Comparison of ENCODE assay signal across 11 cellular contexts in the genomic region with DNA sequence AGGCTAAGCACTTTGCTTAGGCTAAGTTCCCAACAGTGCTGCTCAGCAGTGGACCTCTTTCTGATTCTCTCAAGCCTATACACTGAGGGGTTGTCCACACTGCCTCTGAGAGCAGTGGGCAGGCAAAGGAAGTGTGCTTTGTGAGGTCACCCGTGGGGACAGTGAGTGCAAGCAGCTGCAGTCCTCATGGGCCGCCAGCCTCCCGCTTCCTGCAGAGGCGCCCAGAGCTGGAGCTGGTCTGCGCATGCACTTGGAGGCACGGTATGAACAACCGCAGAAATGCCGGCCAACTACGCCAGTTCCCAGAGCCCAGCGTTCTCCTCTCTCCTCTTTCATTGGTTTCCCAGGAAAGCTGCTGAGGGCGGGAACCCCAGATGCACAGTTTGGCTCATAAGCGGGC.
DNase-seq lines count a peak whose midpoint lies in the region; ATAC-seq, FAIRE-seq and TF ChIP-seq lines count a peak whose summit lies in the region.
"Had no signal": no experiment of that assay in that cellular context is flagged by ENCODE, and none has a peak within 500 bp of the region (broad histone marks: within the 10 kb centered on the region; RNA-seq: fewer than 3 reads in every experiment).

No MANE protein-coding gene starts in this region.

- no peak for TF ChIP-seq CTCF in NB4 (IDR thresholded peaks at IDR 0.05; ENCODE audit: low read depth, low read length)
- TF ChIP-seq CTCF in HepG2 (CRISPR knock-in tag; IDR thresholded peaks at IDR 0.05): no peak
- no peak for TF ChIP-seq CTCF in mesothelial cell of epicardium (IDR thresholded peaks at IDR 0.05; ENCODE audit: unreplicated experiment)

- POLR2A ChIA-PET in HepG2 (lab: Yijun Ruan, JAX): interaction anchor here (0.8 kb wide), 1 partner anchor 153 kb away, joined by 3 read pairs; no protein-coding TSS in a partner anchor
- POLR2A ChIA-PET in CD8-positive, alpha-beta memory T cell (lab: Charles Lee): no interaction called here

- H3K36me3 ChIP-seq in HepG2 (replicated peaks in 1 of 2; ENCODE audit: control insufficient read depth in 1 of 2, insufficient read depth in 2 of 2, low read length in 2 of 2) (no peaks in the 10 kb centered on the region), subcutaneous abdominal adipose tissue (ENCODE audit: control insufficient read depth in 5 of 5, insufficient read depth in 5 of 5, low read length in 5 of 5) (no peaks in the 10 kb centered on the region)
- no peaks in the 10 kb centered on the region for H3K36me3 ChIP-seq in CD8-positive, alpha-beta memory T cell (ENCODE audit: insufficient read depth, low read length)

- no peak for TF ChIP-seq POLR2A in NB4 (IDR thresholded peaks at IDR 0.05; ENCODE audit: extremely low read depth, insufficient read length)
- no peak for TF ChIP-seq POLR2A in HepG2 (IDR thresholded peaks at IDR 0.05; ENCODE audit: insufficient read depth in 1 of 2, low read depth in 2 of 2, low read length in 2 of 2)

- H4K20me1 ChIP-seq in HepG2 (ENCODE audit: insufficient read depth, low read length): no peaks in the 10 kb centered on the region

- H2AFZ ChIP-seq in HepG2 (ENCODE audit: low read length): no peak overlapping the region

- H3K27ac Mint-ChIP-seq in mesothelial cell of epicardium: no peak overlapping the region
- H3K27ac Mint-ChIP-seq in CD8-positive, alpha-beta memory T cell: peak overlapping the region in 1 of 8 donors; percentile 54

- no peaks in the 10 kb centered on the region for H3K36me3 Mint-ChIP-seq in mesothelial cell of epicardium
- peaks cover 0 to 3% (median 0%) of the 10 kb centered on the region in 3 donors for H3K36me3 Mint-ChIP-seq in CD8-positive, alpha-beta memory T cell

- no peak; the same call in 2 of the 3 replicates for ATAC-seq in HepG2
- no peak for ATAC-seq in GM18873 (IDR thresholded peaks at IDR 0.05; ENCODE audit: low FRiP score, unreplicated experiment)

- no peaks in the 10 kb centered on the region for H3K9me3 Mint-ChIP-seq in mesothelial cell of epicardium
- H3K9me3 Mint-ChIP-seq in CD8-positive, alpha-beta memory T cell: no peaks in the 10 kb centered on the region

- H3K27ac ChIP-seq in HepG2 (ENCODE audit: extremely low read length, insufficient read depth, low read length): no peak overlapping the region
- H3K27ac ChIP-seq in subcutaneous abdominal adipose tissue (ENCODE audit: low read depth, low read length): peak overlapping the region; percentile 82
- H3K27ac ChIP-seq in CD8-positive, alpha-beta memory T cell (ENCODE audit: low read depth, low read length): no peak overlapping the region

- H3K4me2 ChIP-seq in HepG2 (ENCODE audit: low read depth, low read length): no peak overlapping the region

- in situ Hi-C loops in HepG2 (cut with HindIII; ENCODE audit: extremely low pct_ligation_motif_present, low pct_unique_long_range_greater_than_20kb): no loop called here

- TF ChIP-seq EP300 in HepG2 (IDR thresholded peaks at IDR 0.05; ENCODE audit: low read depth in 2 of 2, low read length in 2 of 2) (no peak), HepG2 (CRISPR knock-in tag; IDR thresholded peaks at IDR 0.05; ENCODE audit: borderline replicate concordance) (no peak)

- TF ChIP-seq RAD21 in HepG2 (CRISPR knock-in tag; IDR thresholded peaks at IDR 0.05): no peak

- intact Hi-C loops in HepG2 (cut with micrococcal nuclease; ENCODE audit: unreplicated experiment): no loop called here

- no peak overlapping the region for H3K4me3 Mint-ChIP-seq in mesothelial cell of epicardium
- no peak overlapping the region for H3K4me3 Mint-ChIP-seq in CD8-positive, alpha-beta memory T cell
- H3K4me3 Mint-ChIP-seq: activated naive CD4-positive, alpha-beta T cell treated with anti-CD3 and anti-CD28 coated beads, Interleukin-2, amount 10 ng/mL, durations not matched to agents 7 days and 5 days had no signal

- DNase-seq in NB4 (ENCODE audit: low read depth) (peak; percentile 75), dermis blood vessel endothelial cell (peak; percentile 92), HepG2 (ENCODE audit: low spot score) (no peak), mesothelial cell of epicardium (ENCODE audit: low spot score in 2 of 2, unreplicated experiment in 2 of 2) (no peak)
- no peak for DNase-seq in CD8-positive, alpha-beta memory T cell
- DNase-seq: activated CD8-positive, alpha-beta memory T cell treated with anti-CD3 and anti-CD28 coated beads for 24 hours; activated naive CD4-positive, alpha-beta T cell treated with anti-CD3 and anti-CD28 coated beads, Interleukin-2, amount 10 ng/mL, durations not matched to agents 7 days and 5 days; foreskin fibroblast; NCI-H2171 treated with DMSO at 0.1 percent for 48 hours had no signal

- H3K4me3 ChIP-seq in NB4 (ENCODE audit: low read depth, low read length) (peak overlapping the region; percentile 14), HepG2 (replicated peaks in 1 of 3; ENCODE audit: insufficient read depth in 1 of 3, low read depth in 2 of 3, low read length in 3 of 3) (no peak overlapping the region), subcutaneous abdominal adipose tissue (ENCODE audit: low read depth in 1 of 5, low read length in 5 of 5) (no peak overlapping the region)
- H3K4me3 ChIP-seq in CD8-positive, alpha-beta memory T cell (ENCODE audit: low read length): no peak overlapping the region

- H3K9ac ChIP-seq in HepG2 (ENCODE audit: insufficient read depth, low read depth, low read length): no peak overlapping the region
- H3K9ac ChIP-seq in subcutaneous abdominal adipose tissue (ENCODE audit: low read length in 5 of 5): no peak overlapping the region

- FAIRE-seq in HepG2 (lab: Jason Lieb, UNC): no peak

- no peaks in the 10 kb centered on the region for H3K9me3 ChIP-seq in HepG2 (ENCODE audit: low read length)
- no peaks in the 10 kb centered on the region for H3K9me3 ChIP-seq in subcutaneous abdominal adipose tissue (ENCODE audit: control insufficient read depth in 5 of 5, low read length in 5 of 5)
- H3K9me3 ChIP-seq in CD8-positive, alpha-beta memory T cell (ENCODE audit: low read length): no peaks in the 10 kb centered on the region

- H3K4me1 Mint-ChIP-seq in mesothelial cell of epicardium: peaks cover 11% of the 10 kb centered on the region
- peaks cover 12 to 25% (median 17%) of the 10 kb centered on the region in 3 donors for H3K4me1 Mint-ChIP-seq in CD8-positive, alpha-beta memory T cell

- CTCF ChIA-PET in HepG2 (lab: Yijun Ruan, JAX; ENCODE audit: low intra/inter-chr PET ratio, low total read pairs): no interaction called here
- CTCF ChIA-PET in CD8-positive, alpha-beta memory T cell (lab: Charles Lee): no interaction called here

- H3K79me2 ChIP-seq in HepG2 (ENCODE audit: insufficient read depth, low read length): no peaks in the 10 kb centered on the region

- H3K27me3 ChIP-seq in HepG2 (ENCODE audit: control insufficient read depth in 1 of 2, insufficient read depth in 2 of 2, low read length in 2 of 2) (peaks cover 0 to 4% of the 10 kb centered on the region in 2 experiments; a peak in 1 of 5 replicates), subcutaneous abdominal adipose tissue (ENCODE audit: control insufficient read depth in 5 of 5, insufficient read depth in 4 of 5, low read length in 5 of 5) (peaks cover 0 to 11% (median 0%) of the 10 kb centered on the region in 5 donors)
- no peaks in the 10 kb centered on the region for H3K27me3 ChIP-seq in CD8-positive, alpha-beta memory T cell (ENCODE audit: insufficient read depth, low read length, poor library complexity, severe bottlenecking)

- H3K27me3 Mint-ChIP-seq in mesothelial cell of epicardium (ENCODE audit: low read depth): no peaks in the 10 kb centered on the region
- no peaks in the 10 kb centered on the region for H3K27me3 Mint-ChIP-seq in CD8-positive, alpha-beta memory T cell

- 93% methylated on average over 12 of the region's 12 CpGs for WGBS in HepG2 (ENCODE audit: low lambda C conversion rate)

- BruUV-seq in HepG2 (replicated peaks; lab: Mats Ljungman, UMichigan): no TSS peak

- H3K4me1 ChIP-seq in HepG2 (ENCODE audit: insufficient read depth, low read length) (peaks cover 43% of the 10 kb centered on the region), subcutaneous abdominal adipose tissue (ENCODE audit: control insufficient read depth in 5 of 5, insufficient read depth in 5 of 5, low read length in 5 of 5) (peaks cover 1 to 35% (median 20%) of the 10 kb centered on the region in 5 donors)
- no peaks in the 10 kb centered on the region for H3K4me1 ChIP-seq in CD8-positive, alpha-beta memory T cell (ENCODE audit: insufficient read depth, low read length)

TF ChIP-seq in HepG2, 621 proteins besides CTCF, POLR2A, EP300 and RAD21 (continues in another document):
- TF ChIP-seq CBX2 (IDR thresholded peaks at IDR 0.05; ENCODE audit: low read depth, low read length) (no peak), CBX2 (CRISPR knock-in tag; IDR thresholded peaks at IDR 0.05; ENCODE audit: low read depth) (no peak), TEAD3 (CRISPR knock-in tag; optimal IDR thresholded peaks at IDR 0.05; ENCODE audit: borderline replicate concordance) (peak; percentile 24), POLR2AphosphoS2 (IDR thresholded peaks at IDR 0.05; ENCODE audit: low read depth, low read length) (no peak), FOXO4 (CRISPR knock-in tag; conservative IDR thresholded peaks at IDR 0.05) (0 out of 2 replicates have a peak, but pooled peaks have one; percentile 41)
- TF ChIP-seq, protein P1, sequence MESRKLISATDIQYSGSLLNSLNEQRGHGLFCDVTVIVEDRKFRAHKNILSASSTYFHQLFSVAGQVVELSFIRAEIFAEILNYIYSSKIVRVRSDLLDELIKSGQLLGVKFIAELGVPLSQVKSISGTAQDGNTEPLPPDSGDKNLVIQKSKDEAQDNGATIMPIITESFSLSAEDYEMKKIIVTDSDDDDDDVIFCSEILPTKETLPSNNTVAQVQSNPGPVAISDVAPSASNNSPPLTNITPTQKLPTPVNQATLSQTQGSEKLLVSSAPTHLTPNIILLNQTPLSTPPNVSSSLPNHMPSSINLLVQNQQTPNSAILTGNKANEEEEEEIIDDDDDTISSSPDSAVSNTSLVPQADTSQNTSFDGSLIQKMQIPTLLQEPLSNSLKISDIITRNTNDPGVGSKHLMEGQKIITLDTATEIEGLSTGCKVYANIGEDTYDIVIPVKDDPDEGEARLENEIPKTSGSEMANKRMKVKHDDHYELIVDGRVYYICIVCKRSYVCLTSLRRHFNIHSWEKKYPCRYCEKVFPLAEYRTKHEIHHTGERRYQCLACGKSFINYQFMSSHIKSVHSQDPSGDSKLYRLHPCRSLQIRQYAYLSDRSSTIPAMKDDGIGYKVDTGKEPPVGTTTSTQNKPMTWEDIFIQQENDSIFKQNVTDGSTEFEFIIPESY (CRISPR knock-in tag; IDR thresholded peaks at IDR 0.05): peak; percentile 98

Comparison
In these comparisons a context has a peak if more than half of its experiments do, and no peak if none do; other contexts are left out.
1. DNase-seq: peak in NB4 (single experiment) and dermis blood vessel endothelial cell (single experiment); none in HepG2 (single experiment), mesothelial cell of epicardium (0 of 2) and CD8-positive, alpha-beta memory T cell (0 of 5).